ENCODE assay signal across 32 cellular contexts in genomic region chr5:33283243-33283642, GRCh38.
"Had no signal": no experiment of that assay in that cellular context is flagged by ENCODE, and none has a peak within 500 bp of the region (broad histone marks: within the 10 kb centered on the region; RNA-seq: fewer than 3 reads in every experiment).

No MANE protein-coding gene starts in this region.

- FAIRE-seq: urothelium cell line had no signal

- H3K4me3 ChIP-seq: psoas muscle, right lobe of liver, sigmoid colon, suprapubic skin, testis, tibial artery, upper lobe of left lung, vagina had no signal

- H3K4me1 ChIP-seq: parathyroid adenoma, right lobe of liver, suprapubic skin, testis, upper lobe of left lung, vagina had no signal

- H3K27ac Mint-ChIP-seq: naive B cell; naive thymus-derived CD8-positive, alpha-beta T cell; natural killer cell treated with Interleukin-12 subunit alpha and Interleukin-12 subunit beta and Interleukin-15 and Interleukin-18, amount 100 ng/mL, for 72 hours; nephron progenitor cell; progenitor cell of endocrine pancreas; stimulated activated memory B cell treated with anti-CD40 and anti-IgM and Interleukin-4, amounts not matched to agents 10 μg/mL and 1 μg/mL and 100 μg/mL, for 72 hours; stimulated activated naive CD8-positive, alpha-beta T cell treated with anti-CD3 and anti-CD28 coated beads, Interleukin-15, amount 100 ng/mL, for 72 hours had no signal

- H3K79me2 ChIP-seq: parathyroid adenoma had no signal

- H3K27ac ChIP-seq: neutrophil, parathyroid adenoma, psoas muscle, right lobe of liver, sigmoid colon, suprapubic skin, testis, tibial artery, upper lobe of left lung, vagina had no signal

- H3K4me1 Mint-ChIP-seq: naive B cell; naive thymus-derived CD8-positive, alpha-beta T cell; nephron progenitor cell; neural crest cell; stimulated activated memory B cell treated with anti-CD40 and anti-IgM and Interleukin-4, amounts not matched to agents 10 μg/mL and 1 μg/mL and 100 μg/mL, for 72 hours; stimulated activated naive CD8-positive, alpha-beta T cell treated with anti-CD3 and anti-CD28 coated beads, Interleukin-15, amount 100 ng/mL, for 72 hours had no signal

- ATAC-seq: naive thymus-derived CD8-positive, alpha-beta T cell; natural killer cell treated with Interleukin-12 subunit alpha and Interleukin-12 subunit beta and Interleukin-15 and Interleukin-18, amount 100 ng/mL, for 72 hours; psoas muscle; right cardiac atrium; right lobe of liver; stimulated activated memory B cell treated with anti-CD40 and anti-IgM and Interleukin-4, amounts not matched to agents 10 μg/mL and 1 μg/mL and 100 μg/mL, for 72 hours; stimulated activated naive CD8-positive, alpha-beta T cell treated with anti-CD3 and anti-CD28 coated beads, Interleukin-15, amount 100 ng/mL, for 72 hours; stimulated activated naive CD8-positive, alpha-beta T cell treated with anti-CD3 and anti-CD28 coated beads, Interleukin-15, Interleukin-2, amounts not matched to agents 100 U/mL and 50 U/mL, for 24 hours had no signal

- H2AFZ ChIP-seq: parathyroid adenoma had no signal

- H3K9me3 ChIP-seq: neutrophil, psoas muscle, right lobe of liver, sigmoid colon, suprapubic skin, testis, tibial artery, upper lobe of left lung, vagina had no signal

- H3K27me3 Mint-ChIP-seq: naive B cell; naive thymus-derived CD8-positive, alpha-beta T cell; natural killer cell treated with Interleukin-12 subunit alpha and Interleukin-12 subunit beta and Interleukin-15 and Interleukin-18, amount 100 ng/mL, for 72 hours; progenitor cell of endocrine pancreas; stimulated activated memory B cell treated with anti-CD40 and anti-IgM and Interleukin-4, amounts not matched to agents 10 μg/mL and 1 μg/mL and 100 μg/mL, for 72 hours; stimulated activated naive CD8-positive, alpha-beta T cell treated with anti-CD3 and anti-CD28 coated beads, Interleukin-15, amount 100 ng/mL, for 72 hours had no signal

- DNase-seq: naive B cell; naive thymus-derived CD8-positive, alpha-beta T cell; nephron progenitor cell; nucleus accumbens; posterior cingulate gyrus; psoas muscle; right cardiac atrium; right lobe of liver; sigmoid colon; small intestine; stimulated activated CD4-positive, alpha-beta T cell treated with anti-CD3 and anti-CD28 coated beads, Interleukin-15, amount 100 ng/mL, for 24 hours; stimulated activated CD4-positive, alpha-beta T cell treated with anti-CD3 and anti-CD28 coated beads, Interleukin-2, amount 100 ng/mL, for 24 hours; stimulated activated CD4-positive, alpha-beta T cell treated with anti-CD3 and anti-CD28 coated beads, Interleukin-2, amount 100 ng/mL, for 48 hours; stimulated activated CD4-positive, alpha-beta T cell treated with anti-CD3 and anti-CD28 coated beads, Interleukin-4, amount 100 ng/mL, for 4 hours; stimulated activated CD8-positive, alpha-beta memory T cell treated with anti-CD3 and anti-CD28 coated beads, Interleukin-4, amount 100 ng/mL, for 48 hours; stimulated activated naive CD4-positive, alpha-beta T cell; stimulated activated naive CD8-positive, alpha-beta T cell treated with anti-CD3 and anti-CD28 coated beads, Interleukin-15, amount 100 ng/mL, for 72 hours; stimulated activated naive CD8-positive, alpha-beta T cell treated with anti-CD3 and anti-CD28 coated beads, Interleukin-15, Interleukin-2, amounts not matched to agents 100 U/mL and 50 U/mL, for 24 hours; substantia nigra; testis; tibial artery; trophoblast cell; upper lobe of left lung had no signal

- H3K27me3 ChIP-seq: neutrophil, right lobe of liver, sigmoid colon, suprapubic skin, testis, tibial artery, upper lobe of left lung, vagina had no signal

- H3K36me3 ChIP-seq: neutrophil, right lobe of liver, sigmoid colon, suprapubic skin, tibial artery, upper lobe of left lung, vagina had no signal

- H3K9me3 Mint-ChIP-seq: nephron progenitor cell; neural crest cell; stimulated activated memory B cell treated with anti-CD40 and anti-IgM and Interleukin-4, amounts not matched to agents 10 μg/mL and 1 μg/mL and 100 μg/mL, for 72 hours; stimulated activated naive CD8-positive, alpha-beta T cell treated with anti-CD3 and anti-CD28 coated beads, Interleukin-15, amount 100 ng/mL, for 72 hours had no signal

- H3K36me3 Mint-ChIP-seq: naive B cell; naive thymus-derived CD8-positive, alpha-beta T cell; natural killer cell treated with Interleukin-12 subunit alpha and Interleukin-12 subunit beta and Interleukin-15 and Interleukin-18, amount 100 ng/mL, for 72 hours; stimulated activated memory B cell treated with anti-CD40 and anti-IgM and Interleukin-4, amounts not matched to agents 10 μg/mL and 1 μg/mL and 100 μg/mL, for 72 hours had no signal

- H3K9ac ChIP-seq: parathyroid adenoma had no signal

- H3K4me3 Mint-ChIP-seq: naive B cell; naive thymus-derived CD8-positive, alpha-beta T cell; natural killer cell treated with Interleukin-12 subunit alpha and Interleukin-12 subunit beta and Interleukin-15 and Interleukin-18, amount 100 ng/mL, for 72 hours; nephron progenitor cell; neural crest cell; stimulated activated memory B cell treated with anti-CD40 and anti-IgM and Interleukin-4, amounts not matched to agents 10 μg/mL and 1 μg/mL and 100 μg/mL, for 72 hours; stimulated activated naive CD8-positive, alpha-beta T cell treated with anti-CD3 and anti-CD28 coated beads, Interleukin-15, amount 100 ng/mL, for 72 hours had no signal
